ENCODE assay signal across 30 cellular contexts in the genomic region with DNA sequence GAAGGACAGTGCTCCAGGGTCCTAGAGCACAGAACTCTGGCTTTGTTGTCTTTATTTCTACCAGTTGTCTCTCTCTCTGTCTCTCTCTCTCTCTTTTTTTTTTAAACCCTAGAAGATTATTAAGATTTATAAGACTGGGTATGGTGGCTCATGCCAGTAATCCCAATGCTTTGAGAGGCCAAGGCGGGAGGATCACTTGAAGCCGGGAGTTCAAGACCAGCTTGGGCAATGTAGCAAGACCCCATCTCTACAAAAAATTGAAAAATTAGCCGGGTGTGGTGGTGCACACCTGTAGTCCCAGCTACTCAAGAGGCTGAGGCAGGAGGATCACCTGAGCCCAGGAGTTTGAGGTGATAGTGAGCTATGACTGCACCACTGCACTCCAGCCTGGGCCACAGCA.
"Had no signal": no experiment of that assay in that cellular context is flagged by ENCODE, and none has a peak within 500 bp of the region (broad histone marks: within the 10 kb centered on the region; RNA-seq: fewer than 3 reads in every experiment).

No MANE protein-coding gene starts in this region.

- H3K27me3 Mint-ChIP-seq: activated CD4-positive, alpha-beta memory T cell treated with anti-CD3 and anti-CD28 coated beads, Interleukin-2, amount 10 ng/mL, durations not matched to agents 7 days and 5 days; activated CD4-positive, alpha-beta T cell treated with anti-CD3 and anti-CD28 coated beads, Interleukin-2, amount 10 ng/mL, durations not matched to agents 7 days and 5 days; activated naive CD4-positive, alpha-beta T cell treated with anti-CD3 and anti-CD28 coated beads, Interleukin-2, amount 10 ng/mL, durations not matched to agents 7 days and 5 days; activated naive CD8-positive, alpha-beta T cell treated with anti-CD3 and anti-CD28 coated beads, Interleukin-2, amount 10 ng/mL, durations not matched to agents 7 days and 5 days; activated T-cell treated with anti-CD3 and anti-CD28 coated beads, Interleukin-2, amount 50 U/mL, for 24 hours; brain; dendritic cell treated with granulocyte-macrophage colony-stimulating factor and Interleukin-4, amounts not matched to agents 40 ng/mL and 50 ng/mL, for 4 days; effector memory CD8-positive, alpha-beta T cell; T-helper 17 cell had no signal

- H3K27me3 ChIP-seq: ascending aorta, breast epithelium, cardiac muscle cell, esophagus squamous epithelium, gastroesophageal sphincter had no signal

- H3K36me3 Mint-ChIP-seq: activated naive CD4-positive, alpha-beta T cell treated with anti-CD3 and anti-CD28 coated beads, Interleukin-2, amount 10 ng/mL, durations not matched to agents 7 days and 5 days; activated naive CD4-positive, alpha-beta T cell treated with anti-CD3 and anti-CD28 coated beads, Interleukin-2, amount 50 U/mL, for 72 hours had no signal

- ATAC-seq: effector memory CD8-positive, alpha-beta T cell; gastroesophageal sphincter; T-helper 17 cell had no signal

- H3K27ac Mint-ChIP-seq: activated CD4-positive, alpha-beta memory T cell treated with anti-CD3 and anti-CD28 coated beads, Interleukin-2, amount 10 ng/mL, durations not matched to agents 7 days and 5 days; activated CD4-positive, alpha-beta T cell treated with anti-CD3 and anti-CD28 coated beads, Interleukin-2, amount 10 ng/mL, durations not matched to agents 7 days and 5 days; activated naive CD4-positive, alpha-beta T cell treated with anti-CD3 and anti-CD28 coated beads, Interleukin-2, amount 10 ng/mL, durations not matched to agents 7 days and 5 days; activated naive CD4-positive, alpha-beta T cell treated with anti-CD3 and anti-CD28 coated beads, Interleukin-2, amount 50 U/mL, for 72 hours; activated naive CD8-positive, alpha-beta T cell treated with anti-CD3 and anti-CD28 coated beads, Interleukin-2, amount 10 ng/mL, durations not matched to agents 7 days and 5 days; activated T-cell treated with anti-CD3 and anti-CD28 coated beads, Interleukin-2, amount 50 U/mL, for 24 hours; activated T-cell treated with anti-CD3 and anti-CD28 coated beads, Interleukin-2, amount 50 U/mL, for 72 hours; dendritic cell treated with granulocyte-macrophage colony-stimulating factor and Interleukin-4, amounts not matched to agents 40 ng/mL and 50 ng/mL, for 4 days; T-helper 17 cell had no signal

- H3K4me3 ChIP-seq: ascending aorta, breast epithelium, cardiac muscle cell, coronary artery, esophagus squamous epithelium, gastroesophageal sphincter had no signal

- H3K4me3 Mint-ChIP-seq: activated CD4-positive, alpha-beta memory T cell treated with anti-CD3 and anti-CD28 coated beads, Interleukin-2, amount 10 ng/mL, durations not matched to agents 7 days and 5 days; activated CD4-positive, alpha-beta T cell treated with anti-CD3 and anti-CD28 coated beads, Interleukin-2, amount 10 ng/mL, durations not matched to agents 7 days and 5 days; activated naive CD4-positive, alpha-beta T cell treated with anti-CD3 and anti-CD28 coated beads, Interleukin-2, amount 10 ng/mL, durations not matched to agents 7 days and 5 days; activated naive CD8-positive, alpha-beta T cell treated with anti-CD3 and anti-CD28 coated beads, Interleukin-2, amount 10 ng/mL, durations not matched to agents 7 days and 5 days; activated T-cell treated with anti-CD3 and anti-CD28 coated beads, Interleukin-2, amount 50 U/mL, for 24 hours; activated T-cell treated with anti-CD3 and anti-CD28 coated beads, Interleukin-2, amount 50 U/mL, for 72 hours; brain; dendritic cell treated with granulocyte-macrophage colony-stimulating factor and Interleukin-4, amounts not matched to agents 40 ng/mL and 50 ng/mL, for 4 days; effector memory CD8-positive, alpha-beta T cell; T-helper 17 cell had no signal

- H3K9me3 ChIP-seq: ascending aorta, breast epithelium, esophagus squamous epithelium, gastroesophageal sphincter had no signal

- H3K4me1 ChIP-seq: breast epithelium had no signal

- H3K27ac ChIP-seq: ascending aorta, breast epithelium, cardiac muscle cell, coronary artery, epithelial cell of prostate, esophagus squamous epithelium, gastroesophageal sphincter had no signal

- H3K36me3 ChIP-seq: ascending aorta, breast epithelium, cardiac muscle cell, esophagus squamous epithelium, gastroesophageal sphincter had no signal

- H3K9me3 Mint-ChIP-seq: activated CD4-positive, alpha-beta memory T cell treated with anti-CD3 and anti-CD28 coated beads, Interleukin-2, amount 10 ng/mL, durations not matched to agents 7 days and 5 days; activated CD4-positive, alpha-beta T cell treated with anti-CD3 and anti-CD28 coated beads, Interleukin-2, amount 10 ng/mL, durations not matched to agents 7 days and 5 days; activated naive CD4-positive, alpha-beta T cell treated with anti-CD3 and anti-CD28 coated beads, Interleukin-2, amount 50 U/mL, for 72 hours; activated naive CD8-positive, alpha-beta T cell treated with anti-CD3 and anti-CD28 coated beads, Interleukin-2, amount 10 ng/mL, durations not matched to agents 7 days and 5 days; activated T-cell treated with anti-CD3 and anti-CD28 coated beads, Interleukin-2, amount 50 U/mL, for 24 hours; effector memory CD8-positive, alpha-beta T cell had no signal

- DNase-seq: activated CD4-positive, alpha-beta memory T cell treated with anti-CD3 and anti-CD28 coated beads, Interleukin-2, amount 10 ng/mL, durations not matched to agents 7 days and 5 days; activated CD4-positive, alpha-beta T cell treated with anti-CD3 and anti-CD28 coated beads for 1 hour; activated CD4-positive, alpha-beta T cell treated with anti-CD3 and anti-CD28 coated beads for 4 hours; activated CD4-positive, alpha-beta T cell treated with anti-CD3 and anti-CD28 coated beads, Interleukin-2, amount 10 ng/mL, durations not matched to agents 7 days and 5 days; activated CD4-positive, alpha-beta T cell treated with anti-CD3 and anti-CD28 coated beads, Interleukin-2, amount 50 U/mL, for 4 hours; activated CD8-positive, alpha-beta memory T cell treated with anti-CD3 and anti-CD28 coated beads, Interleukin-2, amount 50 U/mL, for 48 hours; activated gamma-delta T cell; activated naive CD4-positive, alpha-beta T cell; activated naive CD4-positive, alpha-beta T cell treated with anti-CD3 and anti-CD28 coated beads, Interleukin-2, amount 10 ng/mL, durations not matched to agents 7 days and 5 days; activated naive CD8-positive, alpha-beta T cell treated with anti-CD3 and anti-CD28 coated beads, Interleukin-2, amount 10 ng/mL, durations not matched to agents 7 days and 5 days; activated T-cell treated with anti-CD3 and anti-CD28 coated beads for 4 hours; activated T-cell treated with anti-CD3 and anti-CD28 coated beads, Interleukin-2, amount 50 U/mL, for 24 hours; activated T-cell treated with anti-CD3 and anti-CD28 coated beads, Interleukin-2, amount 50 U/mL, for 72 hours; central memory CD4-positive, alpha-beta T cell; cerebellar nuclear complex; effector CD4-positive, alpha-beta T cell; effector memory CD8-positive, alpha-beta T cell; esophagus squamous epithelium; foreskin melanocyte; T-helper 1 cell; T-helper 17 cell had no signal
